1 cellular context compared by ENCODE assay signal in the genomic region with DNA sequence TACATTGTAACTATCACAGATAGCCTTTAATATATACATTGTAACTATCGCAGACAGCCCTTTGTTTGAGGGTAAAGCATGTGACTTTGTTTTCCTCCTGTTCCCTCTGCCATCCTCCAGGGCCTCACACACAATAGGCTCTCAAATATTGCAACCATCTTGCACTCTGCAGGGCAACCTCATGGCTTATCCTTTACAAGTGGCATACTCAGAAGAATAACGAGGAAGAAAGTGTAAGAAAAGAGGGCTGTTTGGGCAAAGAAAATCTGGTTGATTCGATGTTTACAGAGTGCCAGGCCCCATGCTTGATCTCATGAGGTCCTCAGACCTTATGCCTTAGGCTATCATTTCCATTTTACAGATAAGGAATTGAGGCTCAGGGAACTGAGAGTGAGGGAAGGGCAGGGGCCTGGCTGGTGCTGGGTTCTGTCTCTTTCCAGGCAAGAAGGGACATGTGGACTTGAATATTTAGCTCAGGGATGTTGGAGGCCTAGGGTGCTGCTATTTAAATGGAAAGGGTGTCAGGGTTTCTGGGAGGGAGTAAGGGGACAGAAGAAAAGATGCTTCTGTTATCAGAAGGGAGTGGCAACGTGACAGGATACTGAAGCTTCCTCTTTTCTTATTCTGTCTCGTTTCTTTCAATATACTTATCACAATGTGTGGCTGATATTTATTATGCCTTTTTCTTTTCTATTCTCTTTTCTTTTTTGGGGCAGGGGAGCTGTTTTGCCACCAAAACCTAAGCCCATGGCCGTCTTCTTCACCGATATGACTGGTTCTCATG.
TF ChIP-seq lines count a peak whose summit lies in the region.

No MANE protein-coding gene starts in this region.

TF ChIP-seq in endothelial cell of umbilical vein, 7 proteins besides CTCF, POLR2A, EP300 and RAD21 (continued from another document):
- TF ChIP-seq GATA2 (IDR thresholded peaks at IDR 0.05; ENCODE audit: insufficient read depth, insufficient read length, low read depth, low read length), result no peak
- TF ChIP-seq FOS (IDR thresholded peaks at IDR 0.05; ENCODE audit: borderline replicate concordance, insufficient read depth, low read length), result no peak
- TF ChIP-seq JUN (IDR thresholded peaks at IDR 0.05; ENCODE audit: borderline replicate concordance, insufficient read depth, insufficient read length, low read depth), result no peak
